Comparison of ENCODE assay signal across 29 cellular contexts in the genomic region with DNA sequence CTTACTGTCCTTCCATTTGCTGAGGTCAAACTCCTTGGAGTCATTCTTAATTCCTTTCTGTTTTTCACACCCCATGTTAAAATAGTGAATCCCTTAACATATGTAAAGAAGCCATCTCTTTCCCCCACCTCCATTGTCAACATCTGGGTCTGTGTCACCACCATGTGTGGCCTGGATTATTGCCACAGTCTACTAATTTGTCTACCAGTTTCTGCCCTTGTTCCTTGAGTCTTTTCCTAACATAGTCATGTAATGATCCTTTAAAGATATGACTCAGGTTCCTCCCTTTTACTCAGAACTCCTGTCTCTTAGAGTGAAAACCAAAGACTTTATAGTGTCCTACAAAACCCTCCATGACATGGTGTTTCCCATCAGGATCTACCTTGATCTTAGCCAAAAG.
"Had no signal": no experiment of that assay in that cellular context is flagged by ENCODE, and none has a peak within 500 bp of the region (broad histone marks: within the 10 kb centered on the region; RNA-seq: fewer than 3 reads in every experiment).

No MANE protein-coding gene starts in this region.

- H3K36me3 ChIP-seq: colonic mucosa, esophagus muscularis mucosa, heart right ventricle, lower lobe of right lung, ovary, sigmoid colon, stomach, tibial artery had no signal

- H3K4me3 ChIP-seq: colonic mucosa, esophagus muscularis mucosa, heart right ventricle, lower lobe of right lung, ovary, psoas muscle, sigmoid colon, stomach, testis, tibial artery had no signal

- H3K27me3 Mint-ChIP-seq: dendritic cell treated with granulocyte-macrophage colony-stimulating factor and Interleukin-4, amounts not matched to agents 40 ng/mL and 50 ng/mL, for 4 days; naive thymus-derived CD8-positive, alpha-beta T cell; type B pancreatic cell had no signal

- H3K9me3 ChIP-seq: colonic mucosa, lower lobe of right lung, ovary, psoas muscle, sigmoid colon, stomach, testis, tibial artery had no signal

- H3K36me3 Mint-ChIP-seq: immature natural killer cell; stimulated activated effector memory CD8-positive, alpha-beta T cell treated with anti-CD3 and anti-CD28 coated beads, Interleukin-12 subunit alpha, Interleukin-12 subunit beta, amount 100 ng/mL, for 72 hours; type B pancreatic cell had no signal

- H3K27ac ChIP-seq: colonic mucosa, esophagus muscularis mucosa, foreskin keratinocyte, heart right ventricle, lower lobe of right lung, ovary, psoas muscle, sigmoid colon, stomach, testis, tibial artery had no signal

- H3K27ac Mint-ChIP-seq: dendritic cell treated with granulocyte-macrophage colony-stimulating factor and Interleukin-4, amounts not matched to agents 40 ng/mL and 50 ng/mL, for 4 days; immature natural killer cell; naive thymus-derived CD8-positive, alpha-beta T cell; nephron progenitor cell; stimulated activated effector memory CD8-positive, alpha-beta T cell treated with anti-CD3 and anti-CD28 coated beads, Interleukin-12 subunit alpha, Interleukin-12 subunit beta, amount 100 ng/mL, for 72 hours; type B pancreatic cell had no signal

- DNase-seq: colonic mucosa; effector memory CD4-positive, alpha-beta T cell; foreskin keratinocyte; glutamatergic neuron; heart right ventricle; hippocampal formation; immature natural killer cell; islet precursor cell; kidney glomerular epithelial cell; left ventricle myocardium superior; lower lobe of right lung; naive thymus-derived CD8-positive, alpha-beta T cell; nephron progenitor cell; occipital lobe; ovary; posterior cingulate gyrus; psoas muscle; right cardiac atrium; sigmoid colon; stimulated activated CD4-positive, alpha-beta T cell treated with anti-CD3 and anti-CD28 coated beads, Interleukin-2, amount 100 ng/mL, for 24 hours; stimulated activated CD4-positive, alpha-beta T cell treated with anti-CD3 and anti-CD28 coated beads, Interleukin-4, amount 100 ng/mL, for 24 hours; stimulated activated naive CD4-positive, alpha-beta T cell treated with Interleukin-2 at 50 U/mL for 16 hours; stomach; testis; tibial artery had no signal

- H3K4me1 ChIP-seq: colonic mucosa, esophagus muscularis mucosa, foreskin keratinocyte, heart right ventricle, lower lobe of right lung, psoas muscle, sigmoid colon, stomach, tibial artery had no signal

- H3K9me3 Mint-ChIP-seq: dendritic cell treated with granulocyte-macrophage colony-stimulating factor and Interleukin-4, amounts not matched to agents 40 ng/mL and 50 ng/mL, for 4 days; immature natural killer cell; type B pancreatic cell had no signal

- H3K4me3 Mint-ChIP-seq: dendritic cell treated with granulocyte-macrophage colony-stimulating factor and Interleukin-4, amounts not matched to agents 40 ng/mL and 50 ng/mL, for 4 days; immature natural killer cell; naive thymus-derived CD8-positive, alpha-beta T cell; nephron progenitor cell; stimulated activated effector memory CD8-positive, alpha-beta T cell treated with anti-CD3 and anti-CD28 coated beads, Interleukin-12 subunit alpha, Interleukin-12 subunit beta, amount 100 ng/mL, for 72 hours; type B pancreatic cell had no signal

- H3K4me1 Mint-ChIP-seq: immature natural killer cell; stimulated activated effector memory CD8-positive, alpha-beta T cell treated with anti-CD3 and anti-CD28 coated beads, Interleukin-12 subunit alpha, Interleukin-12 subunit beta, amount 100 ng/mL, for 72 hours had no signal

- H3K27me3 ChIP-seq: colonic mucosa, esophagus muscularis mucosa, foreskin keratinocyte, heart right ventricle, ovary, sigmoid colon, stomach, testis, tibial artery had no signal

- ATAC-seq: foreskin keratinocyte; heart right ventricle; left ventricle myocardium superior; lower lobe of right lung; naive thymus-derived CD8-positive, alpha-beta T cell; psoas muscle; right cardiac atrium; stimulated activated effector memory CD8-positive, alpha-beta T cell treated with anti-CD3 and anti-CD28 coated beads, Interleukin-12 subunit alpha, Interleukin-12 subunit beta, amount 100 ng/mL, for 72 hours had no signal
